Comparison of ENCODE assay signal across 14 cellular contexts in the genomic region with DNA sequence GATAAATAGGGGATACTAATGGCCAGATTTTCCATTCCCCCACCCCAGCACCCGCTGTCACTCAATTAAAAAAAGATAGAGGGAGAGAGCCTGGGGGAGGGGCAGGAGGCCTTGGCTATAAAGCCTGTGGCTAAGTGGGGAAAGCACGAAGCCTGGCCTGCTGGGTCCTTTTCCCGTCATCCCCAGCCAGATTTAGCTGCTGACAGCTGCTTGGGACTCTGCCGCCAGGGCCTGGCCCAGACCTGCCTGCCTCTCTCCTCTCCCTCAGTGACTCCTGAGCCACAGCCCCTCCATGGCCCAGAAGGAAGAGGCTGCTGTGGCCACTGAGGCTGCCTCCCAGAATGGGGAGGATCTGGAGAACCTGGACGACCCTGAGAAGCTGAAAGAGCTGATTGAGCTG. TPM values are rescaled to one million over a fixed set of nuclear protein-coding genes. Genes with fewer than 3 reads are reported as not detected.
DNase-seq lines count a peak whose midpoint lies in the region; ATAC-seq and TF ChIP-seq lines count a peak whose summit lies in the region.
"Had no signal": no experiment of that assay in that cellular context is flagged by ENCODE, and none has a peak within 500 bp of the region (broad histone marks: within the 10 kb centered on the region; RNA-seq: fewer than 3 reads in every experiment).

A gene (plus strand): TSS at position 147 of the 400 bp plus-strand sequence. CDS start 146 bp downstream, at position 293.

- H3K36me3 ChIP-seq in psoas muscle (ENCODE audit: insufficient read depth in 1 of 2, low read depth in 1 of 2) = peaks cover 0 to 23% of the 10 kb centered on the region in 2 donors
- H3K36me3 ChIP-seq: ovary, transverse colon had no signal

- H3K4me1 Mint-ChIP-seq in activated CD4-positive, alpha-beta T cell treated with anti-CD3 and anti-CD28 coated beads, Interleukin-2, amount 10 ng/mL, durations not matched to agents 24 days and 14 days = peaks cover 15% of the 10 kb centered on the region

- peak within 1 kb of the TSS; percentile 73 for H3K27ac Mint-ChIP-seq in activated CD4-positive, alpha-beta T cell treated with anti-CD3 and anti-CD28 coated beads, Interleukin-2, amount 10 ng/mL, durations not matched to agents 24 days and 14 days

- intact Hi-C loops in activated CD4-positive, alpha-beta T cell treated with anti-CD3 and anti-CD28 coated beads, Interleukin-2, amount 10 ng/mL, durations not matched to agents 24 days and 14 days (cut with micrococcal nuclease) = no loop called here
- intact Hi-C loops in cardiac septum (cut with DNase I) = loop anchor here (1.0 kb wide), 2 partner anchors 19 to 152 kb away; a partner anchor contains a TSS
- intact Hi-C loops in psoas muscle (cut with DNase I) = no loop called here

- peak within 1 kb of the TSS; percentile 68 for H3K4me3 ChIP-seq in psoas muscle
- H3K4me3 ChIP-seq: esophagus squamous epithelium, ovary, transverse colon had no signal

- no peaks in the 10 kb centered on the region for H3K27me3 Mint-ChIP-seq in activated CD4-positive, alpha-beta T cell treated with anti-CD3 and anti-CD28 coated beads, Interleukin-2, amount 10 ng/mL, durations not matched to agents 24 days and 14 days

- in situ Hi-C loops in KBM-7 (cut with MboI; ENCODE audit: low pct_unique_long_range_greater_than_20kb, low sequenced_read_pairs) = no loop called here

- peaks cover 35% of the 10 kb centered on the region for H3K4me1 ChIP-seq in psoas muscle

- H3K27me3 ChIP-seq in psoas muscle (ENCODE audit: insufficient read depth in 3 of 3, low read length in 2 of 3) = no peaks in the 10 kb centered on the region
- H3K27me3 ChIP-seq: esophagus squamous epithelium, ovary, transverse colon had no signal

- H3K9me3 Mint-ChIP-seq in activated CD4-positive, alpha-beta T cell treated with anti-CD3 and anti-CD28 coated beads, Interleukin-2, amount 10 ng/mL, durations not matched to agents 24 days and 14 days = peaks cover 4% of the 10 kb centered on the region

- ATAC-seq in psoas muscle (peak; percentile 86 to 93 (median 86)), HG02623 (IDR thresholded peaks at IDR 0.05; ENCODE audit: unreplicated experiment) (no peak)
- ATAC-seq: Panc1 had no signal

- H3K9me3 ChIP-seq in psoas muscle = no peaks in the 10 kb centered on the region
- H3K9me3 ChIP-seq: esophagus squamous epithelium, ovary, transverse colon had no signal

- DNase-seq in activated CD4-positive, alpha-beta T cell treated with anti-CD3 and anti-CD28 coated beads, Interleukin-2, amount 10 ng/mL, durations not matched to agents 24 days and 14 days = no peak
- no peak for DNase-seq in activated CD4-positive, alpha-beta T cell treated with anti-CD3 and anti-CD28 coated beads for 1 hour
- DNase-seq in SHP77 (lab: John Stamatoyannopoulos, UW) (peak; percentile 77 to 78), cardiac septum (ENCODE audit: low spot score) (peak; percentile 90), psoas muscle (peak; percentile 81 to 94), NCI-H345 treated with DMSO at 0.1 percent for 48 hours (lab: John Stamatoyannopoulos, UW; ENCODE audit: unreplicated experiment) (no peak), KBM-7 (no peak)
- DNase-seq: activated CD4-positive, CD25-positive, alpha-beta regulatory T cell treated with anti-CD3 and anti-CD28 coated beads, Interleukin-2, amount 50 U/mL, for 72 hours; esophagus squamous epithelium; ovary; transverse colon had no signal

- no peak for TF ChIP-seq CTCF in psoas muscle (IDR thresholded peaks at IDR 0.05)

- 21 to 25% (median 22%) methylated on average over 5 of the region's 5 CpGs for WGBS in psoas muscle, 3 donors

- peak within 1 kb of the TSS; percentile 99 for H3K27ac ChIP-seq in psoas muscle
- H3K27ac ChIP-seq: esophagus squamous epithelium, ovary had no signal

- H3K4me3 Mint-ChIP-seq in activated CD4-positive, alpha-beta T cell treated with anti-CD3 and anti-CD28 coated beads, Interleukin-2, amount 10 ng/mL, durations not matched to agents 24 days and 14 days = peak within 1 kb of the TSS; percentile 6

- peaks cover 7% of the 10 kb centered on the region for H3K36me3 Mint-ChIP-seq in activated CD4-positive, alpha-beta T cell treated with anti-CD3 and anti-CD28 coated beads, Interleukin-2, amount 10 ng/mL, durations not matched to agents 24 days and 14 days (ENCODE audit: low read depth)

RNA-seq across cellular contexts. Expression of the gene that starts here (rescaled TPM):
- not detected in 2 replicates for total RNA-seq in activated CD4-positive, alpha-beta T cell treated with anti-CD3 and anti-CD28 coated beads, Interleukin-2, amount 10 ng/mL, durations not matched to agents 24 days and 14 days
- total RNA-seq in cardiac septum (174 TPM), psoas muscle (100 to 1,000 TPM; 135 to 511 (median 272) TPM)
- polyA plus RNA-seq in psoas muscle = 100 to 1,000 TPM in 1 of 3 donors, 10 to 100 TPM in 2; 16.4 to 141 (median 80.7) TPM
- total RNA-seq: astrocyte, ovary, transverse colon had no signal

Comparison
In these comparisons a context has a peak if more than half of its experiments do, and no peak if none do; other contexts are left out.
1. RNA of the gene that starts here (total RNA-seq): 135 to 511 TPM in psoas muscle and 174 TPM in cardiac septum (single experiment); not detected in activated CD4-positive, alpha-beta T cell treated with anti-CD3 and anti-CD28 coated beads, Interleukin-2, amount 10 ng/mL, durations not matched to agents 24 days and 14 days; every median in the first group is over 100 times any median in the second.
2. DNase-seq: peak in SHP77 (2 of 2), cardiac septum (single experiment) and psoas muscle (2 of 2); none in activated CD4-positive, alpha-beta T cell treated with anti-CD3 and anti-CD28 coated beads, Interleukin-2, amount 10 ng/mL, durations not matched to agents 24 days and 14 days (single experiment), activated CD4-positive, alpha-beta T cell treated with anti-CD3 and anti-CD28 coated beads for 1 hour (single experiment), NCI-H345 treated with DMSO at 0.1 percent for 48 hours (single experiment) and KBM-7 (single experiment).